Comparison of ENCODE assay signal across 9 cellular contexts in genomic region chr20:39885975-39886649, GRCh38.
A peak's percentile ranks its signal among the peaks of the same experiment; 100 is the strongest.
DNase-seq lines count a peak whose midpoint lies in the region; ATAC-seq, FAIRE-seq and TF ChIP-seq lines count a peak whose summit lies in the region.
"Had no signal": no experiment of that assay in that cellular context is flagged by ENCODE, and none has a peak within 500 bp of the region (broad histone marks: within the 10 kb centered on the region; RNA-seq: fewer than 3 reads in every experiment).

No MANE protein-coding gene starts in this region.

- peak; percentile 58 for TF ChIP-seq CTCF in endothelial cell of umbilical vein (IDR thresholded peaks at IDR 0.05; ENCODE audit: extremely low read depth in 1 of 2, insufficient read depth in 1 of 2, low read depth in 1 of 2, low read length in 2 of 2)

- dilution Hi-C loops in endothelial cell of umbilical vein (cut with MboI; ENCODE audit: extremely low pct_ligation_motif_present, low sequenced_read_pairs) = no loop called here

- no peak overlapping the region for H2BK12ac ChIP-seq in mesenchymal stem cell (ENCODE audit: low read length in 2 of 2)

- DNase-seq in Ammon's horn (ENCODE audit: low spot score) = peak; percentile 69
- DNase-seq in RKO (ENCODE audit: low spot score) = peak; percentile 81
- DNase-seq in endothelial cell of umbilical vein (ENCODE audit: low read depth, low spot score) = peak; percentile 58
- peak; percentile 82 for DNase-seq in mesenchymal stem cell
- no peak for DNase-seq in NCI-H1105 (lab: John Stamatoyannopoulos, UW)
- no peak for DNase-seq in activated gamma-delta T cell treated with Interleukin-2 at 50 U/mL for 16 hours
- DNase-seq: naive B cell had no signal

- ATAC-seq in GM19351 (IDR thresholded peaks at IDR 0.05; ENCODE audit: unreplicated experiment) (peak; percentile 53), GM18873 (IDR thresholded peaks at IDR 0.05; ENCODE audit: low FRiP score, unreplicated experiment) (no peak)

- no peak overlapping the region for H4K91ac ChIP-seq in mesenchymal stem cell (ENCODE audit: low read length)

- H3K27ac ChIP-seq in endothelial cell of umbilical vein (ENCODE audit: insufficient read depth, low read depth, low read length) (no peak overlapping the region), mesenchymal stem cell (ENCODE audit: low read length, poor library complexity, severe bottlenecking) (no peak overlapping the region)

- H3K27me3 ChIP-seq in endothelial cell of umbilical vein (ENCODE audit: control insufficient read depth in 2 of 2, insufficient read depth in 2 of 2, low read length in 2 of 2) = no peaks in the 10 kb centered on the region
- H3K27me3 ChIP-seq in mesenchymal stem cell (ENCODE audit: control insufficient read depth in 1 of 2, insufficient read depth in 1 of 2, low read length in 2 of 2) = no peaks in the 10 kb centered on the region

- H3K79me2 ChIP-seq in endothelial cell of umbilical vein (ENCODE audit: control insufficient read depth, insufficient read depth, low read length) = no peaks in the 10 kb centered on the region

- H3K4me2 ChIP-seq in endothelial cell of umbilical vein (ENCODE audit: insufficient read depth, low read length) (no peak overlapping the region), mesenchymal stem cell (ENCODE audit: low read length, poor library complexity, severe bottlenecking) (no peak overlapping the region)

- no peak overlapping the region for H3K18ac ChIP-seq in mesenchymal stem cell (ENCODE audit: low read depth in 1 of 2, low read length in 2 of 2)

- H3K4me3 ChIP-seq in endothelial cell of umbilical vein (replicated peaks in 1 of 3; ENCODE audit: insufficient read depth in 1 of 3, low read depth in 1 of 3, low read length in 3 of 3) (no peak overlapping the region), mesenchymal stem cell (ENCODE audit: insufficient read depth in 1 of 2, low read depth in 1 of 2, low read length in 2 of 2) (no peak overlapping the region)

- no peaks in the 10 kb centered on the region for H3K4me1 ChIP-seq in endothelial cell of umbilical vein (ENCODE audit: control insufficient read depth, extremely low read depth, insufficient read depth, low read length)
- H3K4me1 ChIP-seq in mesenchymal stem cell (ENCODE audit: control insufficient read depth, insufficient read depth, low read depth, low read length) = peaks cover 2% of the 10 kb centered on the region

- no peak overlapping the region for H3K4ac ChIP-seq in mesenchymal stem cell (ENCODE audit: low read depth in 1 of 2, low read length in 2 of 2)

- peak; percentile 84 for FAIRE-seq in endothelial cell of umbilical vein (lab: Jason Lieb, UNC)

- no peak for TF ChIP-seq POLR2A in endothelial cell of umbilical vein (IDR thresholded peaks at IDR 0.05; ENCODE audit: low read depth, low read length)

- CTCF ChIA-PET in endothelial cell of umbilical vein (lab: Charles Lee) = interaction anchor here (0.9 to 3.2 kb wide), 5 partner anchors 12 to 1077 kb away, joined by 3 to 23 read pairs (median 5); partner anchors contain the start of gene MAFB

- H2BK5ac ChIP-seq in mesenchymal stem cell (ENCODE audit: low read depth, low read length, poor library complexity, severe bottlenecking) = no peak overlapping the region

- no TSS peak for BruUV-seq in endothelial cell of umbilical vein (replicated peaks; lab: Mats Ljungman, UMichigan)

- no peaks in the 10 kb centered on the region for H4K20me1 ChIP-seq in endothelial cell of umbilical vein (replicated peaks; ENCODE audit: control insufficient read depth, extremely low read depth, insufficient read depth, low read length)

- no peak overlapping the region for H3K14ac ChIP-seq in mesenchymal stem cell (ENCODE audit: low read length in 2 of 2)

- H2AK5ac ChIP-seq in mesenchymal stem cell (ENCODE audit: low read length, severe bottlenecking) = no peak overlapping the region

- no peaks in the 10 kb centered on the region for H3K36me3 ChIP-seq in endothelial cell of umbilical vein (ENCODE audit: control insufficient read depth in 2 of 2, extremely low read depth in 1 of 2, insufficient read depth in 2 of 2, low read length in 2 of 2)
- H3K36me3 ChIP-seq in mesenchymal stem cell (ENCODE audit: control insufficient read depth in 1 of 2, insufficient read depth in 2 of 2, low read depth in 1 of 2, low read length in 2 of 2) = no peaks in the 10 kb centered on the region

- WGBS in mesenchymal stem cell = 48% methylated on average over 6 of the region's 7 CpGs

- no peak overlapping the region for H2BK120ac ChIP-seq in mesenchymal stem cell (ENCODE audit: low read depth, low read length)

- H4K8ac ChIP-seq in mesenchymal stem cell (ENCODE audit: low read length) = no peak overlapping the region

- intact Hi-C loops in endothelial cell of umbilical vein (cut with micrococcal nuclease) = loop anchor here (1.0 kb wide), 1 partner anchor 804 kb away; no protein-coding TSS in a partner anchor

- no peak overlapping the region for H2BK15ac ChIP-seq in mesenchymal stem cell (ENCODE audit: low read depth, poor library complexity, severe bottlenecking)

- no peaks in the 10 kb centered on the region for H3K79me1 ChIP-seq in mesenchymal stem cell (replicated peaks; ENCODE audit: low read length, poor library complexity, severe bottlenecking)

- no peak overlapping the region for H3K9ac ChIP-seq in endothelial cell of umbilical vein (replicated peaks; ENCODE audit: extremely low read depth, insufficient read depth, low read length)
- H3K9ac ChIP-seq in mesenchymal stem cell (ENCODE audit: low read length) = peak overlapping the region; percentile 52

- H3K23ac ChIP-seq in mesenchymal stem cell (ENCODE audit: low read length in 2 of 2) = no peak overlapping the region

- no peaks in the 10 kb centered on the region for H3K9me1 ChIP-seq in endothelial cell of umbilical vein (replicated peaks; ENCODE audit: control insufficient read depth, extremely low read depth, insufficient read depth, low read length)

- H2AFZ ChIP-seq in endothelial cell of umbilical vein (ENCODE audit: low read depth, low read length) (no peak overlapping the region), mesenchymal stem cell (ENCODE audit: low read depth, low read length) (no peak overlapping the region)

- H3K9me3 ChIP-seq in endothelial cell of umbilical vein (replicated peaks; ENCODE audit: control insufficient read depth, insufficient read depth, low read length) = no peaks in the 10 kb centered on the region
- H3K9me3 ChIP-seq in mesenchymal stem cell (ENCODE audit: control insufficient read depth, low read length) = no peaks in the 10 kb centered on the region

- POLR2A ChIA-PET in endothelial cell of umbilical vein (lab: Charles Lee) = no interaction called here

TF ChIP-seq in endothelial cell of umbilical vein, 7 proteins besides CTCF, POLR2A, EP300 and RAD21:
- TF ChIP-seq FOS (IDR thresholded peaks at IDR 0.05; ENCODE audit: borderline replicate concordance, insufficient read depth, low read length) = no peak
- TF ChIP-seq MAX (IDR thresholded peaks at IDR 0.05; ENCODE audit: insufficient read depth, insufficient read length) = no peak
- no peak for TF ChIP-seq EZH2 (IDR thresholded peaks at IDR 0.05; ENCODE audit: borderline replicate concordance, low read depth, low read length, severe bottlenecking)
- no peak for TF ChIP-seq POLR2AphosphoS5 (IDR thresholded peaks at IDR 0.05; ENCODE audit: insufficient read depth, low read depth, low read length)
- TF ChIP-seq GATA2 (IDR thresholded peaks at IDR 0.05; ENCODE audit: insufficient read depth, insufficient read length, low read depth, low read length) = no peak
- no peak for TF ChIP-seq JUN (IDR thresholded peaks at IDR 0.05; ENCODE audit: borderline replicate concordance, insufficient read depth, insufficient read length, low read depth)
- no peak for TF ChIP-seq MYC (IDR thresholded peaks at IDR 0.05; ENCODE audit: low read depth, low read length)

Comparison
In these comparisons a context has a peak if more than half of its experiments do, and no peak if none do; other contexts are left out.
1. DNase-seq: peak in Ammon's horn (single experiment), RKO (single experiment), endothelial cell of umbilical vein (single experiment) and mesenchymal stem cell (single experiment); none in NCI-H1105 (single experiment) and activated gamma-delta T cell treated with Interleukin-2 at 50 U/mL for 16 hours (single experiment).